10 cellular contexts compared by ENCODE assay signal in genomic region chr5:72957337-72957736, GRCh38. TPM values are rescaled to one million over a fixed set of nuclear protein-coding genes. Genes with fewer than 3 reads are reported as not detected.
DNase-seq lines count a peak whose midpoint lies in the region; ATAC-seq and TF ChIP-seq lines count a peak whose summit lies in the region.
"Had no signal": no experiment of that assay in that cellular context is flagged by ENCODE, and none has a peak within 500 bp of the region (broad histone marks: within the 10 kb centered on the region; RNA-seq: fewer than 3 reads in every experiment).

No MANE protein-coding gene starts in this region.

- WGBS in mesodermal cell (ENCODE audit: insufficient coverage in 2 of 2), 2 experiments: 100% methylated on average over 1 of the region's 1 CpG; no CpG with 5 or more reads in 1 of the 2 experiments
- 78% methylated on average over 1 of the region's 1 CpG; no CpG with 5 or more reads in 1 of the 2 donors for WGBS in transverse colon (ENCODE audit: low coverage in 1 of 2), 2 donors

- H3K27ac ChIP-seq in cardiac muscle cell (peak overlapping the region; percentile 88), mesodermal cell (ENCODE audit: low read depth, low read length, severe bottlenecking) (no peak overlapping the region), transverse colon (peak overlapping the region; percentile 96 to 97 (median 97))

- H3K4me1 ChIP-seq in cardiac muscle cell (ENCODE audit: low read depth) (peaks cover 8% of the 10 kb centered on the region), mesodermal cell (ENCODE audit: control insufficient read depth, insufficient read depth, low read length, poor library complexity, severe bottlenecking) (no peaks in the 10 kb centered on the region), transverse colon (peaks cover 4 to 40% (median 18%) of the 10 kb centered on the region in 4 donors)

- intact Hi-C loops in cardiac septum (cut with DNase I): loop anchor here (5.0 kb wide), 1 partner anchor 110 kb away; no protein-coding TSS in a partner anchor
- intact Hi-C loops in transverse colon (cut with DNase I; ENCODE audit: low total_unique reads): no loop called here
- intact Hi-C loops in posterior cingulate gyrus (cut with DNase I): loop anchor here (5.0 to 10.0 kb wide), 2 partner anchors 260 to 343 kb away; no protein-coding TSS in a partner anchor

- H3K27ac Mint-ChIP-seq in central memory CD8-positive, alpha-beta T cell (ENCODE audit: low read depth): no peak overlapping the region

- DNase-seq in cardiac muscle cell (ENCODE audit: low read depth in 1 of 2, low spot score in 1 of 2) (no peak), cardiac septum (ENCODE audit: low spot score) (no peak), transverse colon (no peak), posterior cingulate gyrus (no peak), GM13977 (ENCODE audit: low spot score) (no peak)
- DNase-seq in central memory CD8-positive, alpha-beta T cell (ENCODE audit: low spot score in 2 of 2): no peak
- DNase-seq: effector CD8-positive, alpha-beta T cell; stimulated activated CD4-positive, alpha-beta T cell treated with anti-CD3 and anti-CD28 coated beads, Interleukin-4, amount 100 ng/mL, for 24 hours had no signal

- peak overlapping the region; percentile 92 for H3K4me3 Mint-ChIP-seq in central memory CD8-positive, alpha-beta T cell

- no peaks in the 10 kb centered on the region for H3K27me3 ChIP-seq in cardiac muscle cell
- no peaks in the 10 kb centered on the region for H3K27me3 ChIP-seq in transverse colon

- in situ Hi-C loops in transverse colon (cut with MboI; ENCODE audit: low pct_ligation_motif_present in 1 of 4, low pct_unique_long_range_greater_than_20kb in 1 of 4, low sequenced_read_pairs in 3 of 4): loop anchor here in 1 of 4 donors (10.0 kb wide), 1 partner anchor 247 kb away; no protein-coding TSS in a partner anchor
- in situ Hi-C loops in GM13977 (cut with MboI; ENCODE audit: low pct_unique_long_range_greater_than_20kb, low sequenced_read_pairs, unreplicated experiment): no loop called here

- no peak for TF ChIP-seq EP300 in transverse colon (IDR thresholded peaks at IDR 0.05; ENCODE audit: low read depth)

- H3K36me3 ChIP-seq in cardiac muscle cell (no peaks in the 10 kb centered on the region), mesodermal cell (ENCODE audit: control insufficient read depth, insufficient read depth, low read length) (no peaks in the 10 kb centered on the region), transverse colon (no peaks in the 10 kb centered on the region)

- H3K4me3 ChIP-seq in cardiac muscle cell (peak overlapping the region; percentile 73), mesodermal cell (ENCODE audit: extremely low read depth, insufficient read depth, low read length, poor library complexity, severe bottlenecking) (peak overlapping the region; percentile 67), transverse colon (peak overlapping the region in 3 of 4 donors; percentile 82 to 93 (median 90))

- H3K36me3 Mint-ChIP-seq in central memory CD8-positive, alpha-beta T cell (ENCODE audit: insufficient read depth): peaks cover 17% of the 10 kb centered on the region

- H3K4me1 Mint-ChIP-seq in central memory CD8-positive, alpha-beta T cell: peaks cover 21% of the 10 kb centered on the region

- TF ChIP-seq CTCF in cardiac muscle cell (IDR thresholded peaks at IDR 0.05; ENCODE audit: low read depth, low read length) (no peak), transverse colon (IDR thresholded peaks at IDR 0.05) (no peak), GM13977 (IDR thresholded peaks at IDR 0.05; ENCODE audit: extremely low read depth, insufficient read depth, missing control alignments) (no peak)

- no peak for TF ChIP-seq POLR2A in transverse colon (IDR thresholded peaks at IDR 0.05)

- peaks cover 58% of the 10 kb centered on the region for H3K27me3 Mint-ChIP-seq in central memory CD8-positive, alpha-beta T cell

- no peak for ATAC-seq in central memory CD8-positive, alpha-beta T cell (replicated peaks; ENCODE audit: extremely low read depth, poor library complexity, severe bottlenecking)
- no peak for ATAC-seq in HG03457 (IDR thresholded peaks at IDR 0.05; ENCODE audit: unreplicated experiment)

- no peaks in the 10 kb centered on the region for H3K9me3 Mint-ChIP-seq in central memory CD8-positive, alpha-beta T cell

- no peaks in the 10 kb centered on the region for H3K9me3 ChIP-seq in cardiac muscle cell (ENCODE audit: low read depth)
- no peaks in the 10 kb centered on the region for H3K9me3 ChIP-seq in mesodermal cell (ENCODE audit: control insufficient read depth, low read length)
- no peaks in the 10 kb centered on the region for H3K9me3 ChIP-seq in transverse colon

RNA-seq across cellular contexts. Expression of gene FCHO2, which starts 1.5 kb away (rescaled TPM):
- total RNA-seq in cardiac muscle cell: 6.6 and 7.5 TPM in 2 replicates
- polyA plus RNA-seq in cardiac muscle cell: 6.9 and 9.5 TPM in 2 replicates
- 15.5 TPM for total RNA-seq in cardiac septum
- 17.1 TPM for polyA plus RNA-seq in mesodermal cell (2013, experiment 1 of 2)
- 16.5 TPM for polyA plus RNA-seq in mesodermal cell (2013, experiment 2 of 2)
- total RNA-seq in transverse colon: 10 to 100 TPM; 25.8 to 45.4 (median 29.2) TPM
